ENCODE assay signal across 1 cellular context in the genomic region with DNA sequence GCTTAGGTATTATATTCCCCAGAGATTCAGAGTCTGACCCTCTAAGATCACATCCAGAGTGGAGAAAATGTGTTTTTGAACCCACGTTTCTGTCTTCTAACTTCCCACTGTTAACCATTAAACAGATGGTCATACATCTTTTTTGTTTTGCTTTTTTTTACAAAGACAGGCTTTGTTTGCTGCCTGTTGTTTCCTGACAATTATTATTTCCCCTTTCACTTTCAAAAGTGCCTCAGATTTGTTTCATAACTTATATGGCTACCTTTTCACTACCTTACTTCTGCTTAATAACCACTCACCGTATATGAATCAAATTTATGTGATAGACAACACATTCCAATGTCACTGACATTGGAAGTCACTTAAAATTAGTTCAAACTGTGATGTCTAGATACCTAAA.
TF ChIP-seq lines count a peak whose summit lies in the region.

No MANE protein-coding gene starts in this region.

TF ChIP-seq in SK-N-SH treated with all-trans-retinoic acid at 6 μM for 48 hours, 23 proteins besides CTCF, POLR2A, EP300 and RAD21 (continued from another document):
- TF ChIP-seq, protein P1, sequence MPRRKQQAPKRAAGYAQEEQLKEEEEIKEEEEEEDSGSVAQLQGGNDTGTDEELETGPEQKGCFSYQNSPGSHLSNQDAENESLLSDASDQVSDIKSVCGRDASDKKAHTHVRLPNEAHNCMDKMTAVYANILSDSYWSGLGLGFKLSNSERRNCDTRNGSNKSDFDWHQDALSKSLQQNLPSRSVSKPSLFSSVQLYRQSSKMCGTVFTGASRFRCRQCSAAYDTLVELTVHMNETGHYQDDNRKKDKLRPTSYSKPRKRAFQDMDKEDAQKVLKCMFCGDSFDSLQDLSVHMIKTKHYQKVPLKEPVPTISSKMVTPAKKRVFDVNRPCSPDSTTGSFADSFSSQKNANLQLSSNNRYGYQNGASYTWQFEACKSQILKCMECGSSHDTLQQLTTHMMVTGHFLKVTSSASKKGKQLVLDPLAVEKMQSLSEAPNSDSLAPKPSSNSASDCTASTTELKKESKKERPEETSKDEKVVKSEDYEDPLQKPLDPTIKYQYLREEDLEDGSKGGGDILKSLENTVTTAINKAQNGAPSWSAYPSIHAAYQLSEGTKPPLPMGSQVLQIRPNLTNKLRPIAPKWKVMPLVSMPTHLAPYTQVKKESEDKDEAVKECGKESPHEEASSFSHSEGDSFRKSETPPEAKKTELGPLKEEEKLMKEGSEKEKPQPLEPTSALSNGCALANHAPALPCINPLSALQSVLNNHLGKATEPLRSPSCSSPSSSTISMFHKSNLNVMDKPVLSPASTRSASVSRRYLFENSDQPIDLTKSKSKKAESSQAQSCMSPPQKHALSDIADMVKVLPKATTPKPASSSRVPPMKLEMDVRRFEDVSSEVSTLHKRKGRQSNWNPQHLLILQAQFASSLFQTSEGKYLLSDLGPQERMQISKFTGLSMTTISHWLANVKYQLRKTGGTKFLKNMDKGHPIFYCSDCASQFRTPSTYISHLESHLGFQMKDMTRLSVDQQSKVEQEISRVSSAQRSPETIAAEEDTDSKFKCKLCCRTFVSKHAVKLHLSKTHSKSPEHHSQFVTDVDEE (CRISPR knock-in tag; IDR thresholded peaks at IDR 0.05): no peak
